8 cellular contexts compared by ENCODE assay signal in genomic region chr3:38454884-38455638, GRCh38. TPM values are rescaled to one million over a fixed set of nuclear protein-coding genes. Genes with fewer than 3 reads are reported as not detected.
A peak's percentile ranks its signal among the peaks of the same experiment; 100 is the strongest.
DNase-seq lines count a peak whose midpoint lies in the region; ATAC-seq, FAIRE-seq and TF ChIP-seq lines count a peak whose summit lies in the region.

No MANE protein-coding gene starts in this region.

- H3K4me2 ChIP-seq in BLaER1 (peak overlapping the region; percentile 98), MM.1S (ENCODE audit: low read depth, low read length) (peak overlapping the region; percentile 98)

- peaks cover 9% of the 10 kb centered on the region for H3K4me1 Mint-ChIP-seq in T-helper 17 cell
- peaks cover 18% of the 10 kb centered on the region for H3K4me1 Mint-ChIP-seq in central memory CD8-positive, alpha-beta T cell

- peaks cover 15% of the 10 kb centered on the region; the same call in 1 of the 2 replicates for H3K36me3 ChIP-seq in BLaER1
- no peaks in the 10 kb centered on the region for H3K36me3 ChIP-seq in MM.1S (replicated peaks; ENCODE audit: insufficient read depth, low read length)
- H3K36me3 ChIP-seq in small intestine (ENCODE audit: control insufficient read depth in 2 of 2, insufficient read depth in 2 of 2, low read length in 2 of 2), result no peaks in the 10 kb centered on the region

- H3K27ac Mint-ChIP-seq in T-helper 17 cell, result no peak overlapping the region
- peak overlapping the region; percentile 91 for H3K27ac Mint-ChIP-seq in central memory CD8-positive, alpha-beta T cell (ENCODE audit: low read depth)

- H4K20me1 ChIP-seq in BLaER1, result peaks cover 52% of the 10 kb centered on the region
- H4K20me1 ChIP-seq in MM.1S (ENCODE audit: insufficient read depth, low read length), result no peaks in the 10 kb centered on the region

- H3K4me1 ChIP-seq in BLaER1 (peaks cover 25% of the 10 kb centered on the region), MM.1S (ENCODE audit: low read length) (peaks cover 5% of the 10 kb centered on the region), small intestine (ENCODE audit: control insufficient read depth in 2 of 2, insufficient read depth in 1 of 2, low read depth in 1 of 2, low read length in 1 of 2) (peaks cover 0 to 2% of the 10 kb centered on the region in 2 donors)

- H3K36me3 Mint-ChIP-seq in T-helper 17 cell (ENCODE audit: low read depth), result peaks cover 2% of the 10 kb centered on the region
- no peaks in the 10 kb centered on the region for H3K36me3 Mint-ChIP-seq in central memory CD8-positive, alpha-beta T cell (ENCODE audit: insufficient read depth)

- H3K4me3 Mint-ChIP-seq in T-helper 17 cell, result peak overlapping the region; percentile 98
- peak overlapping the region; percentile 94 for H3K4me3 Mint-ChIP-seq in central memory CD8-positive, alpha-beta T cell

- TF ChIP-seq CTCF in MM.1S (IDR thresholded peaks at IDR 0.05; ENCODE audit: low read length), result no peak

- H3K4me3 ChIP-seq in BLaER1 (peak overlapping the region; percentile 97), MM.1S (ENCODE audit: low read length) (peak overlapping the region; percentile 80), small intestine (ENCODE audit: low read depth in 1 of 2, low read length in 2 of 2) (peak overlapping the region; percentile 73 to 89)

- FAIRE-seq in small intestine (lab: Jason Lieb, UNC), result no peak

- no peaks in the 10 kb centered on the region for H3F3A ChIP-seq in MM.1S (ENCODE audit: insufficient read depth, low read length)

- H3K27ac ChIP-seq in BLaER1 (peak overlapping the region; percentile 99), MM.1S (ENCODE audit: low read length) (no peak overlapping the region), small intestine (ENCODE audit: low read depth in 1 of 2, low read length in 1 of 2) (peak overlapping the region; percentile 87 to 94)

- peak overlapping the region; percentile 99 for H3K9ac ChIP-seq in BLaER1
- peak overlapping the region; percentile 74 for H3K9ac ChIP-seq in MM.1S (ENCODE audit: low read length)

- no peaks in the 10 kb centered on the region for H3K9me2 ChIP-seq in MM.1S (replicated peaks; ENCODE audit: insufficient read depth, low read length)

- peak; percentile 63 for DNase-seq in MM.1S
- DNase-seq in T-helper 17 cell, result peak in 2 of 3 donors; percentile 29 to 33
- DNase-seq in central memory CD8-positive, alpha-beta T cell (ENCODE audit: low spot score in 2 of 2), result no peak
- DNase-seq in islet precursor cell, result peak; percentile 91
- DNase-seq in small intestine, result peak; percentile 88
- DNase-seq in NK-92 treated with Interleukin-12 subunit alpha and Interleukin-12 subunit beta, amount 100 ng/mL, for 24 hours (lab: John Stamatoyannopoulos, UW), result no peak

- peak overlapping the region; percentile 86 for H2AFZ ChIP-seq in MM.1S (ENCODE audit: low read length)

- ATAC-seq in GM19438 (IDR thresholded peaks at IDR 0.05; ENCODE audit: low read depth, unreplicated experiment) (peak; percentile 38), T-helper 17 cell (peak; percentile 6)
- ATAC-seq in central memory CD8-positive, alpha-beta T cell (replicated peaks; ENCODE audit: extremely low read depth, poor library complexity, severe bottlenecking), result no peak

- WGBS in small intestine, 3 donors, result 0% methylated on average over 63 to 72 of the region's 72 CpGs

- H3K27me3 ChIP-seq in BLaER1 (no peaks in the 10 kb centered on the region), MM.1S (replicated peaks; ENCODE audit: insufficient read depth, low read length) (no peaks in the 10 kb centered on the region), small intestine (ENCODE audit: control insufficient read depth in 2 of 2, insufficient read depth in 2 of 2, low read length in 2 of 2) (no peaks in the 10 kb centered on the region)

- H3K27me3 Mint-ChIP-seq in T-helper 17 cell, result no peaks in the 10 kb centered on the region
- peaks cover 8% of the 10 kb centered on the region for H3K27me3 Mint-ChIP-seq in central memory CD8-positive, alpha-beta T cell

- peaks cover 17% of the 10 kb centered on the region for H3K9me3 ChIP-seq in BLaER1
- H3K9me3 ChIP-seq in MM.1S (replicated peaks; ENCODE audit: insufficient read depth, low read length), result no peaks in the 10 kb centered on the region
- no peaks in the 10 kb centered on the region for H3K9me3 ChIP-seq in T-helper 17 cell (ENCODE audit: control insufficient read depth, low read length, poor library complexity, severe bottlenecking)
- H3K9me3 ChIP-seq in small intestine (ENCODE audit: control insufficient read depth, low read depth), result no peaks in the 10 kb centered on the region

- H3K9me3 Mint-ChIP-seq in central memory CD8-positive, alpha-beta T cell, result no peaks in the 10 kb centered on the region

- peaks cover 37% of the 10 kb centered on the region for H3K79me2 ChIP-seq in MM.1S (ENCODE audit: low read length)

RNA-seq across cellular contexts. Expression of gene ACVR2B, which starts 1.4 kb away (rescaled TPM):
- total RNA-seq in T-helper 17 cell, result 1 to 10 TPM; 6.6 to 6.7 TPM
- 1 to 10 TPM in 1 of 3 donors, under 1 TPM in 2; 0.22 to 1.5 (median 0.81) TPM for polyA plus RNA-seq in small intestine

RNA-seq across cellular contexts. Expression of gene EXOG, which starts 41.1 kb away (rescaled TPM):
- 10 to 100 TPM; 20.9 to 21.3 TPM for total RNA-seq in T-helper 17 cell
- 1 to 10 TPM; 1.3 to 4.5 (median 3.0) TPM for polyA plus RNA-seq in small intestine

Comparison
In these comparisons a context has a peak if more than half of its experiments do, and no peak if none do; other contexts are left out.
1. DNase-seq: peak in MM.1S (single experiment), T-helper 17 cell (2 of 3), islet precursor cell (single experiment) and small intestine (single experiment); none in central memory CD8-positive, alpha-beta T cell (0 of 2) and NK-92 treated with Interleukin-12 subunit alpha and Interleukin-12 subunit beta, amount 100 ng/mL, for 24 hours (single experiment).
2. Peak in every context shown above with its lines, with median percentiles within 50 percentile points of each other: H3K4me3 ChIP-seq.